1 cellular context compared by ENCODE assay signal in the genomic region with DNA sequence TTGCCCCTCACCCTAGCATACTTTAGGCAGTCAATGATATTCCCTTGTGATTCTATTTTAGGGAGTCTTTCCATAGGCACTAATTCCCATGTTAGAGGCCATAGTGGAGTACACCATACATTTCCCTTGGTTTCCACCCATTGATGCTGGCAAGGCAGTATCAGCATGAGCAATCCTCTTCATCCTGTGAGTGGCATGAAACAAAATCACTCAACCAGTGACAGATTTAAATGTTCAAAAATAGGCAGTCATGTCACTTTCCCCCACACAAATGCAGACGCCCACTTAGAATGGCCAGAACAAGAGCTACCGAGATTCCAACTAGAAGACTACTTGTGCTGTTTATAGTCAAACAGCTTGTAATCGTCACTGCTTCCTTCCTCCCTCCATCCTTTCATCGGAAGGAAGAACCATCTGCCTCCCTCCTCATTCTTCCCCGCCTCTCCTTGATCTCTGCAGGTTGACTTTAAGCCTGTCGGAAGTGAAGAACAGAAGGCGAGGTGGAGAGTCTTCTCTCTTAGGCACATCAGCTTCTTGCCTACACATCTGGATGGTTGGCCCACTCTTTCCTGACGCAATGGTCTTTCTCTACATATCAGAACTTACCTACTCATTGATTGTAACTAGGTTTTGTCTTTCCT.
TF ChIP-seq lines count a peak whose summit lies in the region.

No MANE protein-coding gene starts in this region.

TF ChIP-seq in H1, 55 proteins besides CTCF, POLR2A, EP300 and RAD21:
- TF ChIP-seq SIRT6 (IDR thresholded peaks at IDR 0.05; ENCODE audit: low read length) (no peak), SUZ12 (IDR thresholded peaks at IDR 0.05; ENCODE audit: low read length) (no peak), RNF2 (IDR thresholded peaks at IDR 0.05; ENCODE audit: borderline replicate concordance, low read depth, low read length, missing control alignments, poor library complexity, severe bottlenecking) (no peak), NANOG (IDR thresholded peaks at IDR 0.05; ENCODE audit: insufficient read depth, low read depth, low read length, poor library complexity, severe bottlenecking) (no peak), TEAD4 (IDR thresholded peaks at IDR 0.05; ENCODE audit: low read depth, low read length) (no peak), TAF7 (optimal IDR thresholded peaks at IDR 0.05; ENCODE audit: borderline replicate concordance, low read depth, low read length) (no peak), EGR1 (IDR thresholded peaks at IDR 0.05; ENCODE audit: borderline replicate concordance, low read depth, low read length) (no peak), NRF1 (IDR thresholded peaks at IDR 0.05; ENCODE audit: low read depth, low read length) (no peak), TBP (IDR thresholded peaks at IDR 0.05; ENCODE audit: low read depth, low read length) (no peak)
- TF ChIP-seq, protein P1, sequence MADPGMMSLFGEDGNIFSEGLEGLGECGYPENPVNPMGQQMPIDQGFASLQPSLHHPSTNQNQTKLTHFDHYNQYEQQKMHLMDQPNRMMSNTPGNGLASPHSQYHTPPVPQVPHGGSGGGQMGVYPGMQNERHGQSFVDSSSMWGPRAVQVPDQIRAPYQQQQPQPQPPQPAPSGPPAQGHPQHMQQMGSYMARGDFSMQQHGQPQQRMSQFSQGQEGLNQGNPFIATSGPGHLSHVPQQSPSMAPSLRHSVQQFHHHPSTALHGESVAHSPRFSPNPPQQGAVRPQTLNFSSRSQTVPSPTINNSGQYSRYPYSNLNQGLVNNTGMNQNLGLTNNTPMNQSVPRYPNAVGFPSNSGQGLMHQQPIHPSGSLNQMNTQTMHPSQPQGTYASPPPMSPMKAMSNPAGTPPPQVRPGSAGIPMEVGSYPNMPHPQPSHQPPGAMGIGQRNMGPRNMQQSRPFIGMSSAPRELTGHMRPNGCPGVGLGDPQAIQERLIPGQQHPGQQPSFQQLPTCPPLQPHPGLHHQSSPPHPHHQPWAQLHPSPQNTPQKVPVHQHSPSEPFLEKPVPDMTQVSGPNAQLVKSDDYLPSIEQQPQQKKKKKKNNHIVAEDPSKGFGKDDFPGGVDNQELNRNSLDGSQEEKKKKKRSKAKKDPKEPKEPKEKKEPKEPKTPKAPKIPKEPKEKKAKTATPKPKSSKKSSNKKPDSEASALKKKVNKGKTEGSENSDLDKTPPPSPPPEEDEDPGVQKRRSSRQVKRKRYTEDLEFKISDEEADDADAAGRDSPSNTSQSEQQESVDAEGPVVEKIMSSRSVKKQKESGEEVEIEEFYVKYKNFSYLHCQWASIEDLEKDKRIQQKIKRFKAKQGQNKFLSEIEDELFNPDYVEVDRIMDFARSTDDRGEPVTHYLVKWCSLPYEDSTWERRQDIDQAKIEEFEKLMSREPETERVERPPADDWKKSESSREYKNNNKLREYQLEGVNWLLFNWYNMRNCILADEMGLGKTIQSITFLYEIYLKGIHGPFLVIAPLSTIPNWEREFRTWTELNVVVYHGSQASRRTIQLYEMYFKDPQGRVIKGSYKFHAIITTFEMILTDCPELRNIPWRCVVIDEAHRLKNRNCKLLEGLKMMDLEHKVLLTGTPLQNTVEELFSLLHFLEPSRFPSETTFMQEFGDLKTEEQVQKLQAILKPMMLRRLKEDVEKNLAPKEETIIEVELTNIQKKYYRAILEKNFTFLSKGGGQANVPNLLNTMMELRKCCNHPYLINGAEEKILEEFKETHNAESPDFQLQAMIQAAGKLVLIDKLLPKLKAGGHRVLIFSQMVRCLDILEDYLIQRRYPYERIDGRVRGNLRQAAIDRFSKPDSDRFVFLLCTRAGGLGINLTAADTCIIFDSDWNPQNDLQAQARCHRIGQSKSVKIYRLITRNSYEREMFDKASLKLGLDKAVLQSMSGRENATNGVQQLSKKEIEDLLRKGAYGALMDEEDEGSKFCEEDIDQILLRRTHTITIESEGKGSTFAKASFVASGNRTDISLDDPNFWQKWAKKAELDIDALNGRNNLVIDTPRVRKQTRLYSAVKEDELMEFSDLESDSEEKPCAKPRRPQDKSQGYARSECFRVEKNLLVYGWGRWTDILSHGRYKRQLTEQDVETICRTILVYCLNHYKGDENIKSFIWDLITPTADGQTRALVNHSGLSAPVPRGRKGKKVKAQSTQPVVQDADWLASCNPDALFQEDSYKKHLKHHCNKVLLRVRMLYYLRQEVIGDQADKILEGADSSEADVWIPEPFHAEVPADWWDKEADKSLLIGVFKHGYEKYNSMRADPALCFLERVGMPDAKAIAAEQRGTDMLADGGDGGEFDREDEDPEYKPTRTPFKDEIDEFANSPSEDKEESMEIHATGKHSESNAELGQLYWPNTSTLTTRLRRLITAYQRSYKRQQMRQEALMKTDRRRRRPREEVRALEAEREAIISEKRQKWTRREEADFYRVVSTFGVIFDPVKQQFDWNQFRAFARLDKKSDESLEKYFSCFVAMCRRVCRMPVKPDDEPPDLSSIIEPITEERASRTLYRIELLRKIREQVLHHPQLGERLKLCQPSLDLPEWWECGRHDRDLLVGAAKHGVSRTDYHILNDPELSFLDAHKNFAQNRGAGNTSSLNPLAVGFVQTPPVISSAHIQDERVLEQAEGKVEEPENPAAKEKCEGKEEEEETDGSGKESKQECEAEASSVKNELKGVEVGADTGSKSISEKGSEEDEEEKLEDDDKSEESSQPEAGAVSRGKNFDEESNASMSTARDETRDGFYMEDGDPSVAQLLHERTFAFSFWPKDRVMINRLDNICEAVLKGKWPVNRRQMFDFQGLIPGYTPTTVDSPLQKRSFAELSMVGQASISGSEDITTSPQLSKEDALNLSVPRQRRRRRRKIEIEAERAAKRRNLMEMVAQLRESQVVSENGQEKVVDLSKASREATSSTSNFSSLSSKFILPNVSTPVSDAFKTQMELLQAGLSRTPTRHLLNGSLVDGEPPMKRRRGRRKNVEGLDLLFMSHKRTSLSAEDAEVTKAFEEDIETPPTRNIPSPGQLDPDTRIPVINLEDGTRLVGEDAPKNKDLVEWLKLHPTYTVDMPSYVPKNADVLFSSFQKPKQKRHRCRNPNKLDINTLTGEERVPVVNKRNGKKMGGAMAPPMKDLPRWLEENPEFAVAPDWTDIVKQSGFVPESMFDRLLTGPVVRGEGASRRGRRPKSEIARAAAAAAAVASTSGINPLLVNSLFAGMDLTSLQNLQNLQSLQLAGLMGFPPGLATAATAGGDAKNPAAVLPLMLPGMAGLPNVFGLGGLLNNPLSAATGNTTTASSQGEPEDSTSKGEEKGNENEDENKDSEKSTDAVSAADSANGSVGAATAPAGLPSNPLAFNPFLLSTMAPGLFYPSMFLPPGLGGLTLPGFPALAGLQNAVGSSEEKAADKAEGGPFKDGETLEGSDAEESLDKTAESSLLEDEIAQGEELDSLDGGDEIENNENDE (IDR thresholded peaks at IDR 0.05; ENCODE audit: insufficient replicate concordance, low read length): no peak
- TF ChIP-seq, protein P2, sequence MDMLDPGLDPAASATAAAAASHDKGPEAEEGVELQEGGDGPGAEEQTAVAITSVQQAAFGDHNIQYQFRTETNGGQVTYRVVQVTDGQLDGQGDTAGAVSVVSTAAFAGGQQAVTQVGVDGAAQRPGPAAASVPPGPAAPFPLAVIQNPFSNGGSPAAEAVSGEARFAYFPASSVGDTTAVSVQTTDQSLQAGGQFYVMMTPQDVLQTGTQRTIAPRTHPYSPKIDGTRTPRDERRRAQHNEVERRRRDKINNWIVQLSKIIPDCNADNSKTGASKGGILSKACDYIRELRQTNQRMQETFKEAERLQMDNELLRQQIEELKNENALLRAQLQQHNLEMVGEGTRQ (IDR thresholded peaks at IDR 0.05; ENCODE audit: low read length): no peak
- TF ChIP-seq, protein P3, sequence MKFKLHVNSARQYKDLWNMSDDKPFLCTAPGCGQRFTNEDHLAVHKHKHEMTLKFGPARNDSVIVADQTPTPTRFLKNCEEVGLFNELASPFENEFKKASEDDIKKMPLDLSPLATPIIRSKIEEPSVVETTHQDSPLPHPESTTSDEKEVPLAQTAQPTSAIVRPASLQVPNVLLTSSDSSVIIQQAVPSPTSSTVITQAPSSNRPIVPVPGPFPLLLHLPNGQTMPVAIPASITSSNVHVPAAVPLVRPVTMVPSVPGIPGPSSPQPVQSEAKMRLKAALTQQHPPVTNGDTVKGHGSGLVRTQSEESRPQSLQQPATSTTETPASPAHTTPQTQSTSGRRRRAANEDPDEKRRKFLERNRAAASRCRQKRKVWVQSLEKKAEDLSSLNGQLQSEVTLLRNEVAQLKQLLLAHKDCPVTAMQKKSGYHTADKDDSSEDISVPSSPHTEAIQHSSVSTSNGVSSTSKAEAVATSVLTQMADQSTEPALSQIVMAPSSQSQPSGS (IDR thresholded peaks at IDR 0.05; ENCODE audit: low read length): no peak
- TF ChIP-seq, protein P4, sequence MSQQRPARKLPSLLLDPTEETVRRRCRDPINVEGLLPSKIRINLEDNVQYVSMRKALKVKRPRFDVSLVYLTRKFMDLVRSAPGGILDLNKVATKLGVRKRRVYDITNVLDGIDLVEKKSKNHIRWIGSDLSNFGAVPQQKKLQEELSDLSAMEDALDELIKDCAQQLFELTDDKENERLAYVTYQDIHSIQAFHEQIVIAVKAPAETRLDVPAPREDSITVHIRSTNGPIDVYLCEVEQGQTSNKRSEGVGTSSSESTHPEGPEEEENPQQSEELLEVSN (IDR thresholded peaks at IDR 0.05): no peak
